Comparison of ENCODE assay signal across 27 cellular contexts in the genomic region with DNA sequence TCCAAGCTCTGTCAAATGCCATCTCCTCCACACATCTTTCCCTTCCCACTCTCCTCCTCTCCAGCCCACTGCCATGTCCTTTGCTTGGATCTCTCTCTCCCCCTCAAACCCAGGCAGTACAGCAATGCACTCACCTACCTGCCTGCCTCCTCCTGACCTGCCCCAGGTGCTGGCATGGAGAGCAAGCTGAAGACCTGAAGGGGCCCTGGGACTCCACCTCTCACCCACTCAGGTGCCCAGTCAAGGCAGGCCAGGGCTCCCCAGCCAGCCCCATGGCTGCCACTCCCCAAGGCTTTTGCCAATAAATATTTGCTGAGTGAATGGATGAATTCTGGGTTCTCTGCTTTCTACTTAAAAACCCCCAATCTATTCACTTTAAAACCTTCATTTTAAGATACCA.
"Had no signal": no experiment of that assay in that cellular context is flagged by ENCODE, and none has a peak within 500 bp of the region (broad histone marks: within the 10 kb centered on the region; RNA-seq: fewer than 3 reads in every experiment).

No MANE protein-coding gene starts in this region.

- H3K4me3 Mint-ChIP-seq: activated CD8-positive, alpha-beta memory T cell treated with anti-CD3 and anti-CD28 coated beads, Interleukin-2, amount 10 ng/mL, durations not matched to agents 7 days and 5 days; activated CD8-positive, alpha-beta T cell treated with anti-CD3 and anti-CD28 coated beads, Interleukin-2, amount 10 ng/mL, durations not matched to agents 7 days and 5 days; activated naive CD4-positive, alpha-beta T cell treated with anti-CD3 and anti-CD28 coated beads, Interleukin-2, amount 50 U/mL, for 24 hours; activated naive CD8-positive, alpha-beta T cell treated with anti-CD3 and anti-CD28 coated beads, Interleukin-2, amount 50 U/mL, for 24 hours; dendritic cell treated with granulocyte-macrophage colony-stimulating factor and Interleukin-4, amounts not matched to agents 40 ng/mL and 50 ng/mL, for 4 days; stimulated activated effector memory CD8-positive, alpha-beta T cell treated with anti-CD3 and anti-CD28 coated beads, Interleukin-12 subunit alpha, Interleukin-12 subunit beta, amount 100 ng/mL, for 72 hours; stimulated activated naive CD8-positive, alpha-beta T cell treated with anti-CD3 and anti-CD28 coated beads, Interleukin-15, Interleukin-2, amounts not matched to agents 100 ng/mL and 50 ng/mL, for 24 hours; T-helper 17 cell had no signal

- ATAC-seq: activated CD8-positive, alpha-beta memory T cell treated with anti-CD3 and anti-CD28 coated beads, Interleukin-2, amount 10 ng/mL, durations not matched to agents 7 days and 5 days; activated CD8-positive, alpha-beta T cell treated with anti-CD3 and anti-CD28 coated beads, Interleukin-2, amount 10 ng/mL, durations not matched to agents 7 days and 5 days; activated naive CD8-positive, alpha-beta T cell treated with anti-CD3 and anti-CD28 coated beads, Interleukin-2, amount 50 U/mL, for 24 hours; pancreas; stimulated activated effector memory CD8-positive, alpha-beta T cell treated with anti-CD3 and anti-CD28 coated beads, Interleukin-12 subunit alpha, Interleukin-12 subunit beta, amount 100 ng/mL, for 72 hours; T-helper 17 cell; upper lobe of right lung had no signal

- H3K9me3 Mint-ChIP-seq: activated naive CD4-positive, alpha-beta T cell treated with anti-CD3 and anti-CD28 coated beads, Interleukin-2, amount 50 U/mL, for 24 hours; activated naive CD8-positive, alpha-beta T cell treated with anti-CD3 and anti-CD28 coated beads, Interleukin-2, amount 50 U/mL, for 24 hours; activated T-helper 2 cell treated with anti-CD3 and anti-CD28 coated beads, Interferon-gamma antibody, Interleukin-2, Interleukin-4, amounts not matched to agents 10 μg/mL and 5 μg/mL and 100 μg/mL, durations not matched to agents 14 hours and 24 hours and 36 hours; dendritic cell treated with granulocyte-macrophage colony-stimulating factor and Interleukin-4, amounts not matched to agents 40 ng/mL and 50 ng/mL, for 4 days; naive B cell; stimulated activated effector memory CD8-positive, alpha-beta T cell treated with anti-CD3 and anti-CD28 coated beads, Interleukin-12 subunit alpha, Interleukin-12 subunit beta, amount 100 ng/mL, for 72 hours; stimulated activated naive CD8-positive, alpha-beta T cell treated with anti-CD3 and anti-CD28 coated beads, Interleukin-15, Interleukin-2, amounts not matched to agents 100 ng/mL and 50 ng/mL, for 24 hours had no signal

- H3K27me3 ChIP-seq: pancreas, sigmoid colon, upper lobe of right lung had no signal

- H3K27ac ChIP-seq: left ventricle myocardium inferior, pancreas, prostate gland, sigmoid colon, thoracic aorta, upper lobe of right lung had no signal

- H3K4me1 ChIP-seq: left ventricle myocardium inferior, pancreas, prostate gland, sigmoid colon, upper lobe of right lung had no signal

- H3K27me3 Mint-ChIP-seq: activated CD8-positive, alpha-beta memory T cell treated with anti-CD3 and anti-CD28 coated beads, Interleukin-2, amount 10 ng/mL, durations not matched to agents 7 days and 5 days; activated naive CD4-positive, alpha-beta T cell treated with anti-CD3 and anti-CD28 coated beads, Interleukin-2, amount 50 U/mL, for 24 hours; activated naive CD8-positive, alpha-beta T cell treated with anti-CD3 and anti-CD28 coated beads, Interleukin-2, amount 50 U/mL, for 24 hours; dendritic cell treated with granulocyte-macrophage colony-stimulating factor and Interleukin-4, amounts not matched to agents 40 ng/mL and 50 ng/mL, for 4 days; naive B cell; stimulated activated naive CD8-positive, alpha-beta T cell treated with anti-CD3 and anti-CD28 coated beads, Interleukin-15, Interleukin-2, amounts not matched to agents 100 ng/mL and 50 ng/mL, for 24 hours; T-helper 17 cell had no signal

- FAIRE-seq: frontal cortex, islet of Langerhans, pancreas, small intestine had no signal

- H3K36me3 ChIP-seq: left ventricle myocardium inferior, pancreas, prostate gland, sigmoid colon, thoracic aorta, upper lobe of right lung had no signal

- DNase-seq: activated CD4-positive, alpha-beta T cell treated with anti-CD3 and anti-CD28 coated beads for 1 hour; activated CD4-positive, alpha-beta T cell treated with anti-CD3 and anti-CD28 coated beads, Interleukin-2, amount 50 U/mL, for 1 hour; activated CD8-positive, alpha-beta memory T cell treated with anti-CD3 and anti-CD28 coated beads, Interleukin-2, amount 10 ng/mL, durations not matched to agents 7 days and 5 days; activated CD8-positive, alpha-beta T cell treated with anti-CD3 and anti-CD28 coated beads, Interleukin-2, amount 10 ng/mL, durations not matched to agents 7 days and 5 days; activated naive CD8-positive, alpha-beta T cell treated with anti-CD3 and anti-CD28 coated beads, Interleukin-2, amount 50 U/mL, for 24 hours; activated T-cell treated with anti-CD3 and anti-CD28 coated beads, Interleukin-2, amount 50 U/mL, for 48 hours; amygdala; glutamatergic neuron; left ventricle myocardium inferior; naive B cell; pancreas; sigmoid colon; small intestine; stimulated activated CD4-positive, alpha-beta T cell treated with anti-CD3 and anti-CD28 coated beads, Interleukin-4, amount 100 ng/mL, for 24 hours; T-helper 17 cell; T1000; upper lobe of right lung had no signal

- H3K4me3 ChIP-seq: left ventricle myocardium inferior, lung, pancreas, prostate gland, sigmoid colon, thoracic aorta, upper lobe of right lung had no signal

- H3K27ac Mint-ChIP-seq: activated CD8-positive, alpha-beta memory T cell treated with anti-CD3 and anti-CD28 coated beads, Interleukin-2, amount 10 ng/mL, durations not matched to agents 7 days and 5 days; activated CD8-positive, alpha-beta T cell treated with anti-CD3 and anti-CD28 coated beads, Interleukin-2, amount 10 ng/mL, durations not matched to agents 7 days and 5 days; activated naive CD4-positive, alpha-beta T cell treated with anti-CD3 and anti-CD28 coated beads, Interleukin-2, amount 50 U/mL, for 24 hours; activated naive CD8-positive, alpha-beta T cell treated with anti-CD3 and anti-CD28 coated beads, Interleukin-2, amount 50 U/mL, for 24 hours; activated T-helper 2 cell treated with anti-CD3 and anti-CD28 coated beads, Interferon-gamma antibody, Interleukin-2, Interleukin-4, amounts not matched to agents 10 μg/mL and 5 μg/mL and 100 μg/mL, durations not matched to agents 14 hours and 24 hours and 36 hours; dendritic cell treated with granulocyte-macrophage colony-stimulating factor and Interleukin-4, amounts not matched to agents 40 ng/mL and 50 ng/mL, for 4 days; naive B cell; stimulated activated effector memory CD8-positive, alpha-beta T cell treated with anti-CD3 and anti-CD28 coated beads, Interleukin-12 subunit alpha, Interleukin-12 subunit beta, amount 100 ng/mL, for 72 hours; stimulated activated naive CD8-positive, alpha-beta T cell treated with anti-CD3 and anti-CD28 coated beads, Interleukin-15, Interleukin-2, amounts not matched to agents 100 ng/mL and 50 ng/mL, for 24 hours; T-helper 17 cell had no signal

- H3K4me1 Mint-ChIP-seq: activated CD8-positive, alpha-beta memory T cell treated with anti-CD3 and anti-CD28 coated beads, Interleukin-2, amount 10 ng/mL, durations not matched to agents 7 days and 5 days; activated naive CD4-positive, alpha-beta T cell treated with anti-CD3 and anti-CD28 coated beads, Interleukin-2, amount 50 U/mL, for 24 hours; activated naive CD8-positive, alpha-beta T cell treated with anti-CD3 and anti-CD28 coated beads, Interleukin-2, amount 50 U/mL, for 24 hours; naive B cell; stimulated activated effector memory CD8-positive, alpha-beta T cell treated with anti-CD3 and anti-CD28 coated beads, Interleukin-12 subunit alpha, Interleukin-12 subunit beta, amount 100 ng/mL, for 72 hours; T-helper 17 cell had no signal

- H3K36me3 Mint-ChIP-seq: activated CD8-positive, alpha-beta memory T cell treated with anti-CD3 and anti-CD28 coated beads, Interleukin-2, amount 10 ng/mL, durations not matched to agents 7 days and 5 days; activated naive CD4-positive, alpha-beta T cell treated with anti-CD3 and anti-CD28 coated beads, Interleukin-2, amount 50 U/mL, for 24 hours; naive B cell; stimulated activated effector memory CD8-positive, alpha-beta T cell treated with anti-CD3 and anti-CD28 coated beads, Interleukin-12 subunit alpha, Interleukin-12 subunit beta, amount 100 ng/mL, for 72 hours had no signal

- H3K9me3 ChIP-seq: left ventricle myocardium inferior, pancreas, prostate gland, sigmoid colon, thoracic aorta, upper lobe of right lung had no signal
